Comparison of ENCODE assay signal across 22 cellular contexts in genomic region chr1:159909381-159909780, GRCh38. TPM values are rescaled to one million over a fixed set of nuclear protein-coding genes. Genes with fewer than 3 reads are reported as not detected.
DNase-seq lines count a peak whose midpoint lies in the region; ATAC-seq and TF ChIP-seq lines count a peak whose summit lies in the region.
"Had no signal": no experiment of that assay in that cellular context is flagged by ENCODE, and none has a peak within 500 bp of the region (broad histone marks: within the 10 kb centered on the region; RNA-seq: fewer than 3 reads in every experiment).

No MANE protein-coding gene starts in this region.

- H3K27me3 Mint-ChIP-seq in CD4-positive, alpha-beta T cell, result no peaks in the 10 kb centered on the region
- no peaks in the 10 kb centered on the region for H3K27me3 Mint-ChIP-seq in central memory CD8-positive, alpha-beta T cell
- no peaks in the 10 kb centered on the region for H3K27me3 Mint-ChIP-seq in activated CD4-positive, alpha-beta memory T cell treated with anti-CD3 and anti-CD28 coated beads, Interleukin-2, amount 10 ng/mL, durations not matched to agents 7 days and 5 days

- peaks cover 9% of the 10 kb centered on the region; the same call in 1 of the 2 replicates for H3F3A ChIP-seq in Loucy (ENCODE audit: low read depth)

- no peak for ATAC-seq in CD4-positive, alpha-beta T cell (ENCODE audit: poor library complexity)
- ATAC-seq in central memory CD8-positive, alpha-beta T cell (replicated peaks; ENCODE audit: extremely low read depth, poor library complexity, severe bottlenecking), result no peak
- no peak for ATAC-seq in GM21390 (IDR thresholded peaks at IDR 0.05; ENCODE audit: unreplicated experiment)

- peak overlapping the region; percentile 80 for H3K9ac ChIP-seq in Loucy (ENCODE audit: low read depth, low read length, poor library complexity, severe bottlenecking)

- H3K4me1 Mint-ChIP-seq in CD4-positive, alpha-beta T cell (ENCODE audit: low read depth), result peaks cover 58% of the 10 kb centered on the region
- H3K4me1 Mint-ChIP-seq in central memory CD8-positive, alpha-beta T cell, result peaks cover 61% of the 10 kb centered on the region
- peaks cover 57% of the 10 kb centered on the region for H3K4me1 Mint-ChIP-seq in activated CD4-positive, alpha-beta memory T cell treated with anti-CD3 and anti-CD28 coated beads, Interleukin-2, amount 10 ng/mL, durations not matched to agents 7 days and 5 days

- H3K9me3 ChIP-seq in CD4-positive, alpha-beta T cell (ENCODE audit: control insufficient read depth, low read length), result no peaks in the 10 kb centered on the region
- H3K9me3 ChIP-seq in Loucy (ENCODE audit: insufficient read depth, low read depth, low read length) (no peaks in the 10 kb centered on the region), neutrophil (no peaks in the 10 kb centered on the region)

- H3K27ac ChIP-seq in CD4-positive, alpha-beta T cell (ENCODE audit: low read depth, low read length), result no peak overlapping the region
- peak overlapping the region; percentile 97 for H3K27ac ChIP-seq in neutrophil

- H3K79me2 ChIP-seq in Loucy (ENCODE audit: insufficient read depth, low read length), result peaks cover 17% of the 10 kb centered on the region

- H2AFZ ChIP-seq in Loucy (ENCODE audit: low read length), result no peak overlapping the region

- CTCF ChIA-PET in CD4-positive, alpha-beta T cell (lab: Charles Lee), result no interaction called here
- CTCF ChIA-PET in activated CD4-positive, alpha-beta memory T cell treated with anti-CD3 and anti-CD28 coated beads, Interleukin-2, amount 10 ng/mL, durations not matched to agents 7 days and 5 days (lab: Charles Lee), result no interaction called here

- peak overlapping the region; percentile 88 for H3K4me2 ChIP-seq in Loucy (ENCODE audit: low read depth, low read length, poor library complexity, severe bottlenecking)

- no peak for DNase-seq in CD4-positive, alpha-beta T cell
- DNase-seq in central memory CD8-positive, alpha-beta T cell (ENCODE audit: low spot score in 2 of 2), result no peak
- DNase-seq in activated CD4-positive, alpha-beta memory T cell treated with anti-CD3 and anti-CD28 coated beads, Interleukin-2, amount 10 ng/mL, durations not matched to agents 7 days and 5 days, result no peak
- no peak for DNase-seq in AML-193 (lab: John Stamatoyannopoulos, UW)
- no peak for DNase-seq in H7
- DNase-seq: activated effector memory CD4-positive, alpha-beta T cell treated with Interleukin-2 at 50 U/mL for 16 hours; effector CD4-positive, alpha-beta T cell; foreskin fibroblast; HCEC 1CT; NCI-H2029 treated with DMSO at 0.1 percent for 48 hours; NCI-H748 treated with DMSO at 0.1 percent for 48 hours; nucleus accumbens; RPMI8226; T-helper 9 cell had no signal

- H3K36me3 Mint-ChIP-seq in CD4-positive, alpha-beta T cell (ENCODE audit: low read depth), result no peaks in the 10 kb centered on the region
- peaks cover 17% of the 10 kb centered on the region for H3K36me3 Mint-ChIP-seq in central memory CD8-positive, alpha-beta T cell (ENCODE audit: insufficient read depth)
- H3K36me3 Mint-ChIP-seq in activated CD4-positive, alpha-beta memory T cell treated with anti-CD3 and anti-CD28 coated beads, Interleukin-2, amount 10 ng/mL, durations not matched to agents 7 days and 5 days (ENCODE audit: low read depth), result peaks cover 8% of the 10 kb centered on the region

- H3K4me3 ChIP-seq in Loucy (ENCODE audit: low read length, poor library complexity, severe bottlenecking) (peak overlapping the region; percentile 50), neutrophil (ENCODE audit: low read depth in 1 of 2, low read length in 1 of 2) (no peak overlapping the region), H7 (ENCODE audit: insufficient read depth, low read depth, low read length) (no peak overlapping the region)
- H3K4me3 ChIP-seq: skin epidermis had no signal

- H3K4me1 ChIP-seq in Loucy (ENCODE audit: insufficient read depth, low read length, poor library complexity, severe bottlenecking) (peaks cover 73% of the 10 kb centered on the region), neutrophil (ENCODE audit: control insufficient read depth in 1 of 2, insufficient read depth in 1 of 2, low read depth in 1 of 2, low read length in 1 of 2) (peaks cover 40 to 49% of the 10 kb centered on the region in 2 experiments)

- TF ChIP-seq CTCF in CD4-positive, alpha-beta T cell (IDR thresholded peaks at IDR 0.05), result no peak
- no peak for TF ChIP-seq CTCF in Loucy (conservative IDR thresholded peaks at IDR 0.05; ENCODE audit: low read length)
- TF ChIP-seq CTCF in neutrophil (IDR thresholded peaks at IDR 0.05), result no peak

- POLR2A ChIA-PET in CD4-positive, alpha-beta T cell (lab: Charles Lee), result no interaction called here
- POLR2A ChIA-PET in activated CD4-positive, alpha-beta memory T cell treated with anti-CD3 and anti-CD28 coated beads, Interleukin-2, amount 10 ng/mL, durations not matched to agents 7 days and 5 days (lab: Charles Lee), result no interaction called here

- H3K36me3 ChIP-seq in Loucy (ENCODE audit: insufficient read depth, low read length) (peaks cover 1% of the 10 kb centered on the region; the same call in 1 of the 2 replicates), neutrophil (peaks cover 8% of the 10 kb centered on the region), H7 (replicated peaks; ENCODE audit: control insufficient read depth, insufficient read depth, low read length) (no peaks in the 10 kb centered on the region)

- H3K9me3 Mint-ChIP-seq in CD4-positive, alpha-beta T cell, result no peaks in the 10 kb centered on the region
- H3K9me3 Mint-ChIP-seq in central memory CD8-positive, alpha-beta T cell, result no peaks in the 10 kb centered on the region
- no peaks in the 10 kb centered on the region for H3K9me3 Mint-ChIP-seq in activated CD4-positive, alpha-beta memory T cell treated with anti-CD3 and anti-CD28 coated beads, Interleukin-2, amount 10 ng/mL, durations not matched to agents 7 days and 5 days

- intact Hi-C loops in CD4-positive, alpha-beta T cell (cut with DNase I, micrococcal nuclease), result no loop called here

- peak overlapping the region; percentile 89 for H3K27ac Mint-ChIP-seq in CD4-positive, alpha-beta T cell
- H3K27ac Mint-ChIP-seq in central memory CD8-positive, alpha-beta T cell (ENCODE audit: low read depth), result peak overlapping the region; percentile 96
- H3K27ac Mint-ChIP-seq in activated CD4-positive, alpha-beta memory T cell treated with anti-CD3 and anti-CD28 coated beads, Interleukin-2, amount 10 ng/mL, durations not matched to agents 7 days and 5 days, result no peak overlapping the region

- no peaks in the 10 kb centered on the region for H3K27me3 ChIP-seq in CD4-positive, alpha-beta T cell (ENCODE audit: control insufficient read depth, insufficient read depth, low read length)
- H3K27me3 ChIP-seq in Loucy (ENCODE audit: insufficient read depth, low read length, poor library complexity, severe bottlenecking), result no peaks in the 10 kb centered on the region
- no peaks in the 10 kb centered on the region for H3K27me3 ChIP-seq in neutrophil
- no peaks in the 10 kb centered on the region; the same call in 1 of the 2 replicates for H3K27me3 ChIP-seq in H7 (ENCODE audit: control insufficient read depth, insufficient read depth, low read length)

- no peak overlapping the region for H3K4me3 Mint-ChIP-seq in CD4-positive, alpha-beta T cell
- H3K4me3 Mint-ChIP-seq in central memory CD8-positive, alpha-beta T cell, result no peak overlapping the region
- H3K4me3 Mint-ChIP-seq in activated CD4-positive, alpha-beta memory T cell treated with anti-CD3 and anti-CD28 coated beads, Interleukin-2, amount 10 ng/mL, durations not matched to agents 7 days and 5 days, result no peak overlapping the region

- H4K20me1 ChIP-seq in Loucy (ENCODE audit: insufficient read depth, low read length, poor library complexity, severe bottlenecking), result no peaks in the 10 kb centered on the region

- no peaks in the 10 kb centered on the region for H3K9me2 ChIP-seq in Loucy (replicated peaks; ENCODE audit: low read depth, low read length)

RNA-seq across cellular contexts. Expression of gene CFAP45, which starts 9.4 kb away (rescaled TPM):
- total RNA-seq in CD4-positive, alpha-beta T cell, result 1 to 10 TPM; 8.4 to 9.0 TPM
- 1 to 10 TPM; 1.0 to 1.3 TPM for total RNA-seq in activated CD4-positive, alpha-beta memory T cell treated with anti-CD3 and anti-CD28 coated beads, Interleukin-2, amount 10 ng/mL, durations not matched to agents 7 days and 5 days
- total RNA-seq in H7 (2014; rRNA removed; shearing (Covaris generic)), result 0.17 and 1.6 TPM in 2 replicates

RNA-seq across cellular contexts. Expression of gene TAGLN2, which starts 15.9 kb away (rescaled TPM):
- 100 to 1,000 TPM; 301 to 311 TPM for total RNA-seq in CD4-positive, alpha-beta T cell
- total RNA-seq in activated CD4-positive, alpha-beta memory T cell treated with anti-CD3 and anti-CD28 coated beads, Interleukin-2, amount 10 ng/mL, durations not matched to agents 7 days and 5 days, result 100 to 1,000 TPM; 548 to 554 TPM
- total RNA-seq in H7 (2014; rRNA removed; shearing (Covaris generic)), result 242 and 387 TPM in 2 replicates

RNA-seq across cellular contexts. Expression of gene IGSF9, which starts 36.0 kb away (rescaled TPM):
- not detected for total RNA-seq in CD4-positive, alpha-beta T cell
- not detected for total RNA-seq in activated CD4-positive, alpha-beta memory T cell treated with anti-CD3 and anti-CD28 coated beads, Interleukin-2, amount 10 ng/mL, durations not matched to agents 7 days and 5 days
- total RNA-seq in H7 (2014; rRNA removed; shearing (Covaris generic)), result 4.4 and 6.1 TPM in 2 replicates
- total RNA-seq: LHCN-M2, lung microvascular endothelial cell had no signal

RNA-seq across cellular contexts. Expression of gene SLAMF9, which starts 44.7 kb away (rescaled TPM):
- total RNA-seq in CD4-positive, alpha-beta T cell, result not detected
- total RNA-seq in activated CD4-positive, alpha-beta memory T cell treated with anti-CD3 and anti-CD28 coated beads, Interleukin-2, amount 10 ng/mL, durations not matched to agents 7 days and 5 days, result not detected
- not detected in 2 replicates for total RNA-seq in H7 (2014; rRNA removed; shearing (Covaris generic))
- total RNA-seq: Daoy, LHCN-M2, lung microvascular endothelial cell had no signal

RNA-seq across cellular contexts. Expression of gene VSIG8, which starts 46.9 kb away (rescaled TPM):
- not detected for total RNA-seq in CD4-positive, alpha-beta T cell
- total RNA-seq in activated CD4-positive, alpha-beta memory T cell treated with anti-CD3 and anti-CD28 coated beads, Interleukin-2, amount 10 ng/mL, durations not matched to agents 7 days and 5 days, result not detected
- total RNA-seq in H7 (2014; rRNA removed; shearing (Covaris generic)), result not detected in 2 replicates
- total RNA-seq: Daoy, LHCN-M2, lung microvascular endothelial cell, subcutaneous adipose tissue had no signal
